ENCODE assay signal across 13 cellular contexts in genomic region chr2:109266998-109267854, GRCh38.
DNase-seq lines count a peak whose midpoint lies in the region; ATAC-seq, FAIRE-seq and TF ChIP-seq lines count a peak whose summit lies in the region.
"Had no signal": no experiment of that assay in that cellular context is flagged by ENCODE, and none has a peak within 500 bp of the region (broad histone marks: within the 10 kb centered on the region; RNA-seq: fewer than 3 reads in every experiment).

No MANE protein-coding gene starts in this region.

- 61 to 67% methylated on average over 16 of the region's 16 CpGs for WGBS in heart right ventricle, 2 donors
- 47 to 63% (median 54%) methylated on average over 15 to 16 of the region's 16 CpGs for WGBS in stomach, 5 donors

- H3K36me3 ChIP-seq in H7 (replicated peaks; ENCODE audit: control insufficient read depth, insufficient read depth, low read length) (no peaks in the 10 kb centered on the region), astrocyte (ENCODE audit: insufficient read depth, low read length) (no peaks in the 10 kb centered on the region), heart right ventricle (no peaks in the 10 kb centered on the region), neural progenitor cell (no peaks in the 10 kb centered on the region), stomach (no peaks in the 10 kb centered on the region)

- peak; percentile 70 for DNase-seq in H7
- no peak for DNase-seq in astrocyte (ENCODE audit: low read depth)
- no peak for DNase-seq in heart right ventricle
- peak; percentile 18 for DNase-seq in neural progenitor cell (ENCODE audit: low spot score)
- no peak for DNase-seq in NCI-H774 (lab: John Stamatoyannopoulos, UW)
- DNase-seq in stomach: no peak
- DNase-seq: amniotic stem cell; NCI-H1105; SHP77; stimulated activated naive CD4-positive, alpha-beta T cell had no signal

- H3K27ac Mint-ChIP-seq in astrocyte (ENCODE audit: unreplicated experiment) (peak overlapping the region; percentile 75), neural progenitor cell (peak overlapping the region; percentile 97)

- H3K4me3 ChIP-seq in H7 (ENCODE audit: insufficient read depth, low read depth, low read length): no peak overlapping the region
- no peak overlapping the region for H3K4me3 ChIP-seq in astrocyte (ENCODE audit: insufficient read depth, low read depth, low read length)
- no peak overlapping the region for H3K4me3 ChIP-seq in heart right ventricle
- no peak overlapping the region for H3K4me3 ChIP-seq in neural progenitor cell
- no peak overlapping the region for H3K4me3 ChIP-seq in stomach

- H3K9me3 Mint-ChIP-seq in astrocyte (ENCODE audit: unreplicated experiment) (peaks cover 2% of the 10 kb centered on the region), neural progenitor cell (no peaks in the 10 kb centered on the region)

- H3K27ac ChIP-seq in astrocyte (ENCODE audit: low read depth, low read length) (no peak overlapping the region), heart right ventricle (peak overlapping the region; percentile 18 to 88 (median 72)), neural progenitor cell (no peak overlapping the region), stomach (peak overlapping the region in 2 of 5 donors; percentile 10 to 43)
- H3K27ac ChIP-seq: VCaP had no signal

- no peak overlapping the region for H2AFZ ChIP-seq in astrocyte (ENCODE audit: low read depth, low read length)
- H2AFZ ChIP-seq in neural progenitor cell (replicated peaks): no peak overlapping the region

- intact Hi-C loops in heart right ventricle (cut with DNase I): loop anchor here in 3 of 10 donors (10.0 kb wide), 3 partner anchors 132 to 238 kb away; no protein-coding TSS in a partner anchor
- intact Hi-C loops in stomach (cut with DNase I; ENCODE audit: low total_unique reads): no loop called here

- H3K4me1 ChIP-seq in astrocyte (ENCODE audit: insufficient read depth, low read length) (peaks cover 1% of the 10 kb centered on the region), heart right ventricle (peaks cover 9 to 68% (median 42%) of the 10 kb centered on the region in 9 donors), neural progenitor cell (peaks cover 10% of the 10 kb centered on the region), stomach (peaks cover 9 to 41% (median 21%) of the 10 kb centered on the region in 4 donors)

- no peak overlapping the region for H3K4me3 Mint-ChIP-seq in astrocyte (ENCODE audit: unreplicated experiment)
- peak overlapping the region; percentile 39 for H3K4me3 Mint-ChIP-seq in neural progenitor cell

- H3K4me1 Mint-ChIP-seq in astrocyte (ENCODE audit: low read depth, unreplicated experiment) (peaks cover 27% of the 10 kb centered on the region), neural progenitor cell (peaks cover 36% of the 10 kb centered on the region)

- no peak overlapping the region for H3K9ac ChIP-seq in astrocyte (ENCODE audit: low read length)
- H3K9ac ChIP-seq in neural progenitor cell: no peak overlapping the region

- H3F3A ChIP-seq in neural progenitor cell (ENCODE audit: low read depth): no peaks in the 10 kb centered on the region

- H4K20me1 ChIP-seq in astrocyte (ENCODE audit: insufficient read depth, low read length) (peaks cover 57% of the 10 kb centered on the region), neural progenitor cell (ENCODE audit: low read depth) (no peaks in the 10 kb centered on the region)

- peaks cover 10% of the 10 kb centered on the region for H3K27me3 Mint-ChIP-seq in astrocyte (ENCODE audit: low read depth, unreplicated experiment)
- H3K27me3 Mint-ChIP-seq in neural progenitor cell (ENCODE audit: insufficient read depth, low read depth): peaks cover 5% of the 10 kb centered on the region

- no peak for FAIRE-seq in astrocyte (lab: Jason Lieb, UNC)

- TF ChIP-seq CTCF in astrocyte (IDR thresholded peaks at IDR 0.05; ENCODE audit: insufficient read depth, low read depth, low read length) (no peak), heart right ventricle (IDR thresholded peaks at IDR 0.05) (no peak), neural progenitor cell (IDR thresholded peaks at IDR 0.05) (no peak), stomach (IDR thresholded peaks at IDR 0.05) (no peak)

- H3K36me3 Mint-ChIP-seq in astrocyte (ENCODE audit: low read depth, unreplicated experiment): peaks cover 4% of the 10 kb centered on the region
- H3K36me3 Mint-ChIP-seq in neural progenitor cell: no peaks in the 10 kb centered on the region

- ATAC-seq in heart right ventricle (peak; percentile 46 to 87 (median 76)), GM21423 (IDR thresholded peaks at IDR 0.05; ENCODE audit: unreplicated experiment) (no peak), HG03354 (IDR thresholded peaks at IDR 0.05; ENCODE audit: poor library complexity, severe bottlenecking, unreplicated experiment) (no peak)

- H3K79me2 ChIP-seq in astrocyte (ENCODE audit: insufficient read depth, low read length) (no peaks in the 10 kb centered on the region), neural progenitor cell (ENCODE audit: low read depth) (no peaks in the 10 kb centered on the region)

- TF ChIP-seq EP300 in stomach (IDR thresholded peaks at IDR 0.05): no peak

- TF ChIP-seq POLR2A in stomach (IDR thresholded peaks at IDR 0.05): no peak

- H3K4me2 ChIP-seq in astrocyte (ENCODE audit: low read length) (no peak overlapping the region), neural progenitor cell (no peak overlapping the region)

- H3K9me3 ChIP-seq in astrocyte (ENCODE audit: insufficient read depth, low read depth, low read length) (no peaks in the 10 kb centered on the region), heart right ventricle (no peaks in the 10 kb centered on the region), neural progenitor cell (ENCODE audit: low read depth) (no peaks in the 10 kb centered on the region), stomach (no peaks in the 10 kb centered on the region)

- no peaks in the 10 kb centered on the region for H3K27me3 ChIP-seq in H7 (ENCODE audit: control insufficient read depth, insufficient read depth, low read length)
- peaks cover 2% of the 10 kb centered on the region for H3K27me3 ChIP-seq in astrocyte (ENCODE audit: insufficient read depth, low read length)
- H3K27me3 ChIP-seq in heart right ventricle: no peaks in the 10 kb centered on the region
- no peaks in the 10 kb centered on the region for H3K27me3 ChIP-seq in neural progenitor cell
- no peaks in the 10 kb centered on the region for H3K27me3 ChIP-seq in stomach

Comparison
In these comparisons a context has a peak if more than half of its experiments do, and no peak if none do; other contexts are left out.
1. DNase-seq: peak in H7 (single experiment) and neural progenitor cell (single experiment); none in astrocyte (single experiment), heart right ventricle (0 of 2), NCI-H774 (single experiment) and stomach (single experiment).
2. H3K27ac ChIP-seq: peak in heart right ventricle (10 of 10); none in astrocyte (single experiment) and neural progenitor cell (single experiment).
3. ATAC-seq: peak in heart right ventricle (8 of 8); none in GM21423 (single experiment) and HG03354 (single experiment).